ENCODE assay signal across 25 cellular contexts in genomic region chr11:19512621-19513020, GRCh38.
"Had no signal": no experiment of that assay in that cellular context is flagged by ENCODE, and none has a peak within 500 bp of the region (broad histone marks: within the 10 kb centered on the region; RNA-seq: fewer than 3 reads in every experiment).

No MANE protein-coding gene starts in this region.

- H2AFZ ChIP-seq: neural progenitor cell had no signal

- H3K9me3 ChIP-seq: body of pancreas, transverse colon, uterus had no signal

- H3K9ac ChIP-seq: neural progenitor cell had no signal

- FAIRE-seq: endometrium, kidney had no signal

- H3K4me1 ChIP-seq: body of pancreas, transverse colon, uterus had no signal

- H3K36me3 ChIP-seq: cardiac muscle cell, neural progenitor cell, transverse colon, uterus had no signal

- DNase-seq: activated CD4-positive, alpha-beta T cell treated with anti-CD3 and anti-CD28 coated beads for 36 hours; activated CD4-positive, alpha-beta T cell treated with anti-CD3 and anti-CD28 coated beads, Interleukin-2, amount 50 U/mL, for 4 hours; activated CD8-positive, alpha-beta memory T cell treated with anti-CD3 and anti-CD28 coated beads for 24 hours; activated CD8-positive, alpha-beta memory T cell treated with anti-CD3 and anti-CD28 coated beads, Interleukin-2, amount 50 U/mL, for 4 hours; activated naive CD4-positive, alpha-beta T cell treated with anti-CD3 and anti-CD28 coated beads for 36 hours; activated naive CD8-positive, alpha-beta T cell treated with anti-CD3 and anti-CD28 coated beads, Interleukin-2, amount 10 ng/mL, durations not matched to agents 7 days and 5 days; activated T-cell treated with anti-CD3 and anti-CD28 coated beads, Interleukin-2, amount 50 U/mL, for 24 hours; body of pancreas; effector CD4-positive, alpha-beta T cell; foreskin melanocyte; kidney; naive thymus-derived CD4-positive, alpha-beta T cell; retina; stimulated activated CD4-positive, alpha-beta T cell treated with anti-CD3 and anti-CD28 coated beads, Interleukin-12 subunit alpha, Interleukin-12 subunit beta, amount 100 ng/mL, for 4 hours; stimulated activated CD4-positive, alpha-beta T cell treated with anti-CD3 and anti-CD28 coated beads, Interleukin-4, amount 100 ng/mL, for 4 hours; stimulated activated naive CD8-positive, alpha-beta T cell treated with anti-CD3 and anti-CD28 coated beads, Interleukin-15, Interleukin-2, amounts not matched to agents 100 U/mL and 50 U/mL, for 24 hours; T-helper 1 cell; T-helper 9 cell; transverse colon; uterus had no signal

- H3K4me3 ChIP-seq: body of pancreas, cardiac muscle cell, lung, neural progenitor cell, transverse colon, uterus had no signal

- H3K27ac ChIP-seq: body of pancreas, cardiac muscle cell, neural progenitor cell, transverse colon, uterus had no signal

- ATAC-seq: activated CD4-positive, alpha-beta T cell treated with anti-CD3 and anti-CD28 coated beads for 36 hours; body of pancreas; naive thymus-derived CD4-positive, alpha-beta T cell; stimulated activated naive CD8-positive, alpha-beta T cell treated with anti-CD3 and anti-CD28 coated beads, Interleukin-15, Interleukin-2, amounts not matched to agents 100 U/mL and 50 U/mL, for 24 hours; WTC11 had no signal

- H3K27me3 ChIP-seq: body of pancreas, uterus had no signal

- H3K4me2 ChIP-seq: neural progenitor cell had no signal
